In genomic region chr14:74571441-74571841, GRCh38 we compare ENCODE assay signal across 1 cellular context.
TF ChIP-seq lines count a peak whose summit lies in the region.

No MANE protein-coding gene starts in this region.

TF ChIP-seq in SK-N-SH, 30 proteins besides CTCF, POLR2A, EP300 and RAD21 (continued from another document):
- TF ChIP-seq POLR2AphosphoS5 (IDR thresholded peaks at IDR 0.05; ENCODE audit: low read depth, low read length), result no peak
- TF ChIP-seq FOXJ3 (CRISPR knock-in tag; IDR thresholded peaks at IDR 0.05), result no peak
